8 cellular contexts compared by ENCODE assay signal in the genomic region with DNA sequence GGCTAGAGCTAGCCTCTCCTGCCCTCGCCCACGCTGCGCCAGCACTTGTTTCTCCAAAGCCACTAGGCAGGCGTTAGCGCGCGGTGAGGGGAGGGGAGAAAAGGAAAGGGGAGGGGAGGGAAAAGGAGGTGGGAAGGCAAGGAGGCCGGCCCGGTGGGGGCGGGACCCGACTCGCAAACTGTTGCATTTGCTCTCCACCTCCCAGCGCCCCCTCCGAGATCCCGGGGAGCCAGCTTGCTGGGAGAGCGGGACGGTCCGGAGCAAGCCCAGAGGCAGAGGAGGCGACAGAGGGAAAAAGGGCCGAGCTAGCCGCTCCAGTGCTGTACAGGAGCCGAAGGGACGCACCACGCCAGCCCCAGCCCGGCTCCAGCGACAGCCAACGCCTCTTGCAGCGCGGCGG. TPM values are rescaled to one million over a fixed set of nuclear protein-coding genes. Genes with fewer than 3 reads are reported as not detected.
DNase-seq lines count a peak whose midpoint lies in the region; ATAC-seq and TF ChIP-seq lines count a peak whose summit lies in the region.

Gene AR (plus strand): TSS at position 204 of the 400 bp plus-strand sequence. CDS start 1,126 bp downstream, outside the sequence.

- H3K4me1 ChIP-seq in ACC112 (ENCODE audit: control insufficient read depth, insufficient read depth, low read length, unreplicated experiment) = no peaks in the 10 kb centered on the region

- no peaks in the 10 kb centered on the region for H3K27me3 ChIP-seq in ACC112 (ENCODE audit: insufficient read depth, low read length)

- H3K36me3 ChIP-seq in ACC112 (ENCODE audit: insufficient read depth, low read length) = no peaks in the 10 kb centered on the region

- peak within 1 kb of the TSS; percentile 41 for H2AFZ ChIP-seq in ACC112 (ENCODE audit: low read length, unreplicated experiment)

- TF ChIP-seq CTCF in epithelial cell of proximal tubule (conservative IDR thresholded peaks at IDR 0.05; ENCODE audit: low read depth, low read length) = no peak

- peaks cover 17% of the 10 kb centered on the region for H3K79me2 ChIP-seq in ACC112 (ENCODE audit: control insufficient read depth, insufficient read depth, low read length, unreplicated experiment)

- peak within 1 kb of the TSS; percentile 74 for H3K4me3 ChIP-seq in ACC112 (ENCODE audit: low read depth, low read length)
- peak within 1 kb of the TSS; percentile 59 for H3K4me3 ChIP-seq in epithelial cell of proximal tubule (ENCODE audit: low read depth, low read length)

- no peak within 1 kb of the TSS for H3K27ac ChIP-seq in ACC112 (ENCODE audit: low read depth, low read length)

- ATAC-seq in HG03196 (IDR thresholded peaks at IDR 0.05; ENCODE audit: unreplicated experiment) (no peak), GM21423 (IDR thresholded peaks at IDR 0.05; ENCODE audit: unreplicated experiment) (no peak)

- peak; percentile 54 for DNase-seq in M059J (ENCODE audit: low read depth)
- DNase-seq in epithelial cell of proximal tubule (ENCODE audit: low read depth) = no peak
- DNase-seq in midbrain (lab: John Stamatoyannopoulos, UW) = peak; percentile 17
- DNase-seq in NCI-H2107 treated with DMSO at 0.1 percent for 48 hours (lab: John Stamatoyannopoulos, UW; ENCODE audit: unreplicated experiment) = no peak
- DNase-seq in NCI-H446 (lab: John Stamatoyannopoulos, UW) = no peak

RNA-seq across cellular contexts. Expression of gene AR, which starts in this region (rescaled TPM):
- total RNA-seq in M059J (2014; rRNA removed; shearing (Covaris generic)) = 2.7 and 4.2 TPM in 2 replicates
- 0.40 TPM in 1 of 2 replicates, not detected in the other for total RNA-seq in epithelial cell of proximal tubule

Comparison
In these comparisons a context has a peak if more than half of its experiments do, and no peak if none do; other contexts are left out.
1. DNase-seq: peak in M059J (single experiment) and midbrain (single experiment); none in epithelial cell of proximal tubule (single experiment), NCI-H2107 treated with DMSO at 0.1 percent for 48 hours (single experiment) and NCI-H446 (0 of 2).